Comparison of ENCODE assay signal across 8 cellular contexts in the genomic region with DNA sequence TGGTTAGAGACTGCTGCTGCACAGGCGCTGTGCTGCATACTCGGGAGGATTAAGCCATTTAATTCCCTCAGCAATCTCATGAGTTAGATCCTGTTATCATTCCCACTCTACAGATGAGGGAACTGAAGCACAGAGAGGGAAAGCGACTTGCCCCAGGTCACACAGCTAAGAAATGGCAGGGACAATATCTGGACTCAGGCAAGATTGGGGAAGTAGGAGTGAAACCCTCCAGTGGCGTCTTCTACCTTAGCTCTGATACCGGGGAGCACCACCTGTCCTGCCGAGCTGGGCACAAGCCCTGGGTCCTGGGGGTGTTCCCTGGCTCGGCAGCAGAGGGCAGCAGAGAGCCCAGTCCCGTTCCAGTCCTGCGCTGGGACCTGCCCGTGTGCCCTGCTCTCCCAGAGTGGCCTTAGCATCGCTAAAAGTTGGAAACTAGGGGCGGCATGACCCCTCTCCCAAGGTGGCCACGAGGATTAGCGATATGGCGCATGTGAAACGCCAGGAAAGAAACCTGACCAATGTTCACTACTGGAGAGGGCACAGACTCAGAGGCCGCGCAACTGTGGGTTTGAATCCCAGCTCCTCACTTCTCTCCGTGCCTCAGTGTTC. TPM values are rescaled to one million over a fixed set of nuclear protein-coding genes. Genes with fewer than 3 reads are reported as not detected.
A peak's percentile ranks its signal among the peaks of the same experiment; 100 is the strongest.
DNase-seq lines count a peak whose midpoint lies in the region; ATAC-seq and TF ChIP-seq lines count a peak whose summit lies in the region.

No MANE protein-coding gene starts in this region.

- H3K9me3 Mint-ChIP-seq in activated T-cell treated with anti-CD3 and anti-CD28 coated beads, Interleukin-2, amount 50 U/mL, for 4 hours: no peaks in the 10 kb centered on the region
- H3K9me3 Mint-ChIP-seq in osteocyte (ENCODE audit: unreplicated experiment): no peaks in the 10 kb centered on the region

- H3K36me3 ChIP-seq in DOHH2 (ENCODE audit: control insufficient read depth, low read length) (no peaks in the 10 kb centered on the region), upper lobe of left lung (no peaks in the 10 kb centered on the region)

- TF ChIP-seq CTCF in DOHH2 (IDR thresholded peaks at IDR 0.05; ENCODE audit: low read depth, low read length, poor library complexity, severe bottlenecking) (peak; percentile 88), HL-60 (IDR thresholded peaks at IDR 0.05; ENCODE audit: insufficient read depth, low read length) (peak; percentile 89), fibroblast of pulmonary artery (IDR thresholded peaks at IDR 0.05; ENCODE audit: low read length, missing control alignments) (peak; percentile 95), osteocyte (IDR thresholded peaks at IDR 0.05) (peak; percentile 96), upper lobe of left lung (IDR thresholded peaks at IDR 0.05) (peak; percentile 90 to 95 (median 92))

- H3K27ac ChIP-seq in DOHH2 (ENCODE audit: low read depth, low read length) (no peak overlapping the region), HL-60 (replicated peaks) (no peak overlapping the region), upper lobe of left lung (no peak overlapping the region)

- WGBS in upper lobe of left lung, 2 donors: 26 to 34% methylated on average over 15 to 16 of the region's 19 CpGs

- H3K4me1 ChIP-seq in DOHH2 (ENCODE audit: control insufficient read depth, low read length) (peaks cover 35% of the 10 kb centered on the region), upper lobe of left lung (peaks cover 18 to 53% (median 36%) of the 10 kb centered on the region in 4 donors)

- H3K27ac Mint-ChIP-seq in osteocyte (ENCODE audit: unreplicated experiment): no peak overlapping the region

- no peak for TF ChIP-seq POLR2A in upper lobe of left lung (IDR thresholded peaks at IDR 0.05)

- no peak overlapping the region for H3K4me3 Mint-ChIP-seq in activated T-cell treated with anti-CD3 and anti-CD28 coated beads, Interleukin-2, amount 50 U/mL, for 4 hours
- no peak overlapping the region for H3K4me3 Mint-ChIP-seq in osteocyte (ENCODE audit: unreplicated experiment)

- no peaks in the 10 kb centered on the region for H3K9me3 ChIP-seq in DOHH2 (ENCODE audit: control insufficient read depth, insufficient read depth, low read length)
- H3K9me3 ChIP-seq in upper lobe of left lung: no peaks in the 10 kb centered on the region

- ATAC-seq in activated T-cell treated with anti-CD3 and anti-CD28 coated beads, Interleukin-2, amount 50 U/mL, for 4 hours: peak; percentile 48 to 56
- ATAC-seq in upper lobe of left lung (ENCODE audit: low FRiP score in 2 of 2) (peak in 1 of 2 donors; percentile 56), GM21786 (IDR thresholded peaks at IDR 0.05; ENCODE audit: unreplicated experiment) (no peak)

- H3F3A ChIP-seq in DOHH2 (ENCODE audit: control insufficient read depth, insufficient read depth): no peaks in the 10 kb centered on the region

- no peaks in the 10 kb centered on the region for H4K20me1 ChIP-seq in DOHH2 (ENCODE audit: control insufficient read depth, insufficient read depth, low read depth, low read length)

- peak in 1 of 2 experiments; percentile 69 for DNase-seq in HL-60 (ENCODE audit: low read depth in 1 of 2, low spot score in 1 of 2)
- peak; percentile 88 for DNase-seq in OCI-M1 (lab: John Stamatoyannopoulos, UW)
- DNase-seq in activated T-cell treated with anti-CD3 and anti-CD28 coated beads, Interleukin-2, amount 50 U/mL, for 4 hours: peak; percentile 79
- peak; percentile 65 for DNase-seq in fibroblast of pulmonary artery (ENCODE audit: low read depth)
- DNase-seq in osteocyte (ENCODE audit: extremely low spot score, unreplicated experiment): peak; percentile 93
- DNase-seq in upper lobe of left lung: peak; percentile 85 to 93

- peaks cover 19% of the 10 kb centered on the region for H3K27me3 Mint-ChIP-seq in activated T-cell treated with anti-CD3 and anti-CD28 coated beads, Interleukin-2, amount 50 U/mL, for 4 hours (ENCODE audit: low read depth)
- no peaks in the 10 kb centered on the region for H3K27me3 Mint-ChIP-seq in osteocyte (ENCODE audit: unreplicated experiment)

- H3K4me3 ChIP-seq in DOHH2 (ENCODE audit: low read length): no peak overlapping the region
- H3K4me3 ChIP-seq in HL-60 (replicated peaks; ENCODE audit: insufficient read depth, low read length): no peak overlapping the region
- H3K4me3 ChIP-seq in fibroblast of pulmonary artery (replicated peaks; ENCODE audit: low read depth, low read length): no peak overlapping the region
- H3K4me3 ChIP-seq in upper lobe of left lung: no peak overlapping the region

- H3K27me3 ChIP-seq in DOHH2 (ENCODE audit: control insufficient read depth, low read length): peaks cover 18% of the 10 kb centered on the region
- peaks cover 34% of the 10 kb centered on the region for H3K27me3 ChIP-seq in HL-60 (ENCODE audit: insufficient read depth, poor library complexity, severe bottlenecking)
- peaks cover 0 to 9% (median 0%) of the 10 kb centered on the region in 4 donors for H3K27me3 ChIP-seq in upper lobe of left lung

- no peaks in the 10 kb centered on the region for H3K9me2 ChIP-seq in DOHH2 (replicated peaks; ENCODE audit: control insufficient read depth, low read length)

- H3K4me2 ChIP-seq in DOHH2 (ENCODE audit: low read length): no peak overlapping the region

- no peaks in the 10 kb centered on the region for H3K36me3 Mint-ChIP-seq in activated T-cell treated with anti-CD3 and anti-CD28 coated beads, Interleukin-2, amount 50 U/mL, for 4 hours (ENCODE audit: insufficient read depth)
- no peaks in the 10 kb centered on the region for H3K36me3 Mint-ChIP-seq in osteocyte (ENCODE audit: unreplicated experiment)

- peaks cover 30% of the 10 kb centered on the region for H3K4me1 Mint-ChIP-seq in activated T-cell treated with anti-CD3 and anti-CD28 coated beads, Interleukin-2, amount 50 U/mL, for 4 hours (ENCODE audit: low read depth)
- H3K4me1 Mint-ChIP-seq in osteocyte (ENCODE audit: unreplicated experiment): peaks cover 44% of the 10 kb centered on the region

- no peaks in the 10 kb centered on the region for H3K79me2 ChIP-seq in DOHH2 (ENCODE audit: control insufficient read depth, low read length)

- no peak for TF ChIP-seq EP300 in upper lobe of left lung (IDR thresholded peaks at IDR 0.05)

RNA-seq across cellular contexts. Expression of a gene that starts 20.5 kb away (rescaled TPM):
- total RNA-seq in activated T-cell treated with anti-CD3 and anti-CD28 coated beads, Interleukin-2, amount 50 U/mL, for 4 hours: 10 to 100 TPM; 30.7 to 36.2 (median 31.5) TPM
- total RNA-seq in osteocyte (92.1 and 107 TPM in 2 replicates), upper lobe of left lung (100 to 1,000 TPM in 2 of 6 donors, 10 to 100 TPM in 4; 53.4 to 195 (median 77.0) TPM)

RNA-seq across cellular contexts. Expression of a gene that starts 21.9 kb away (rescaled TPM):
- total RNA-seq in activated T-cell treated with anti-CD3 and anti-CD28 coated beads, Interleukin-2, amount 50 U/mL, for 4 hours: 1 to 10 TPM; 1.8 to 2.6 (median 2.0) TPM
- total RNA-seq in osteocyte (0.32 and 0.39 TPM in 2 replicates), upper lobe of left lung (10 to 100 TPM in 4 of 6 donors, 1 to 10 TPM in 2; 4.9 to 45.1 (median 13.1) TPM)

RNA-seq across cellular contexts. Expression of a gene that starts 34.3 kb away (rescaled TPM):
- total RNA-seq in activated T-cell treated with anti-CD3 and anti-CD28 coated beads, Interleukin-2, amount 50 U/mL, for 4 hours: 1 to 10 TPM; 3.1 to 3.3 (median 3.3) TPM
- total RNA-seq in osteocyte (0.86 and 1.6 TPM in 2 replicates), upper lobe of left lung (1 to 10 TPM in 3 of 6 donors, under 1 TPM in 3; 0.54 to 1.9 (median 0.91) TPM)

RNA-seq across cellular contexts. Expression of a gene that starts 43.9 kb away (rescaled TPM):
- total RNA-seq in activated T-cell treated with anti-CD3 and anti-CD28 coated beads, Interleukin-2, amount 50 U/mL, for 4 hours: 100 to 1,000 TPM; 175 to 192 (median 187) TPM
- total RNA-seq in osteocyte: 36.2 and 38.4 TPM in 2 replicates
- 10 to 100 TPM; 10.5 to 44.1 (median 31.6) TPM for total RNA-seq in upper lobe of left lung
